Comparison of ENCODE assay signal across 8 cellular contexts in the genomic region with DNA sequence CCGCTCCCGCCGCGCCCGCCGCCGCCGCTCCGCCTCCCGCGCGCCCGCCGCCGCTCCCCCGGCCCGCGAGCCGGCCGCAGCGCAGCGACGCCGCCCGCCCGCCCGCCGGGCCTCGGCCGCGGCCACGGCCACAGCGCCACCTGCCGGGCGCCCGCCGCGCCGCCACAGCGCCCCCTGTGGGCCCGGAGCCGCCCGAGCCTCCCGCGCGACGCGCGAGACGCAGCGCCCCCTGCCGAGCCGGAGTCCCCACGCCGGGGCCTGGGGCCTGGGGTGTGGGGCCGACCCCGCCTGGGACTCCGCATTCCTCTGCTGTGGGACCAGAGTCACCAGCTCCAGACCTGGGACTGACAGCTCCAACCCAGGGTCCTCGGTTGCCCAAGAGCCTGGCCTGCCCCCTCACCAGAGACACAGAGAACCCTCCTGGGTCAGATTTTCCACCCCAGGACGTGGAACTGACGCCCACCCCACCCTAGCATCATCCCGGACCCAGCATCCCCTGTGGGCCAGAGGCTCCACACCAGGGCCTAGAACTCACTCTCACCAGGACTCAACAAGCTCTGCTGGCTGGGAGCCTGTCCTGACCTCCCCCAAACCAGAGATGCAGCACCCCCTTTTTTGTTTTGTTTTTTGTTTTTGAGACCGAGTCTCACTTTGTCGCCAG. TPM values are rescaled to one million over a fixed set of nuclear protein-coding genes. Genes with fewer than 3 reads are reported as not detected.
DNase-seq lines count a peak whose midpoint lies in the region; ATAC-seq, FAIRE-seq and TF ChIP-seq lines count a peak whose summit lies in the region.

Gene RAPGEF1, minus strand, starts transcription at position 89 of the 661 bp plus-strand sequence. CDS start 246 bp downstream, outside the sequence.

- H3K27me3 ChIP-seq in CD4-positive, alpha-beta memory T cell (ENCODE audit: insufficient read depth, low read length), result no peaks in the 10 kb centered on the region
- H3K27me3 ChIP-seq in bronchial epithelial cell (ENCODE audit: control insufficient read depth, insufficient read depth, low read length) (no peaks in the 10 kb centered on the region), kidney epithelial cell (ENCODE audit: control insufficient read depth, insufficient read depth, low read length) (no peaks in the 10 kb centered on the region)

- H3K4me1 Mint-ChIP-seq in CD4-positive, alpha-beta memory T cell, result peaks cover 46 to 64% (median 55%) of the 10 kb centered on the region in 4 donors
- peaks cover 30% of the 10 kb centered on the region for H3K4me1 Mint-ChIP-seq in WTC11

- peaks cover 0 to 28% of the 10 kb centered on the region in 2 donors for H3K36me3 Mint-ChIP-seq in CD4-positive, alpha-beta memory T cell
- H3K36me3 Mint-ChIP-seq in WTC11, result no peaks in the 10 kb centered on the region

- H3K27ac ChIP-seq in CD4-positive, alpha-beta memory T cell (ENCODE audit: low read depth, low read length), result peak within 1 kb of the TSS; percentile 72

- POLR2A ChIA-PET in CD4-positive, alpha-beta memory T cell (lab: Charles Lee; ENCODE audit: partially characterized antibody), result interaction anchor here (0.5 to 19.6 kb wide), 14 partner anchors 9 to 912 kb away, joined by 3 to 692 read pairs (median 6); partner anchors contain the start of gene POMT1
- POLR2A ChIA-PET in WTC11 (lab: Charles Lee), result no interaction called here

- peak; percentile 86 for TF ChIP-seq CTCF in WTC11 (IDR thresholded peaks at IDR 0.05)
- peak; percentile 77 for TF ChIP-seq CTCF in bronchial epithelial cell (IDR thresholded peaks at IDR 0.05; ENCODE audit: insufficient read depth, low read length, severe bottlenecking)
- peak; percentile 52 for TF ChIP-seq CTCF in kidney epithelial cell (IDR thresholded peaks at IDR 0.05; ENCODE audit: insufficient read depth, low read length, poor library complexity, severe bottlenecking)

- H3K27me3 Mint-ChIP-seq in CD4-positive, alpha-beta memory T cell, result no peaks in the 10 kb centered on the region
- no peaks in the 10 kb centered on the region; the same call in 1 of the 2 replicates for H3K27me3 Mint-ChIP-seq in WTC11 (ENCODE audit: low read depth)

- ATAC-seq in GM19463 (IDR thresholded peaks at IDR 0.05; ENCODE audit: unreplicated experiment), result peak; percentile 42
- peak; percentile 59 for ATAC-seq in WTC11

- no peaks in the 10 kb centered on the region for H3K9me3 ChIP-seq in CD4-positive, alpha-beta memory T cell (ENCODE audit: control insufficient read depth in 1 of 2, low read length in 2 of 2)

- CTCF ChIA-PET in CD4-positive, alpha-beta memory T cell (lab: Charles Lee; ENCODE audit: partially characterized antibody), result interaction anchor here (0.6 to 13.4 kb wide), 30 partner anchors 9 to 381 kb away, joined by 3 to 186 read pairs (median 6); no protein-coding TSS in a partner anchor
- CTCF ChIA-PET in WTC11 (lab: Charles Lee), result interaction anchor here (0.5 to 2.9 kb wide), 9 partner anchors 13 to 538 kb away, joined by 3 to 34 read pairs (median 4); no protein-coding TSS in a partner anchor

- peak within 1 kb of the TSS; percentile 91 to 98 (median 95) for H3K27ac Mint-ChIP-seq in CD4-positive, alpha-beta memory T cell
- H3K27ac Mint-ChIP-seq in WTC11, result no peak within 1 kb of the TSS

- H3K4me3 Mint-ChIP-seq in CD4-positive, alpha-beta memory T cell, result peak within 1 kb of the TSS; percentile 92 to 98 (median 94)
- H3K4me3 Mint-ChIP-seq in WTC11, result peak within 1 kb of the TSS; percentile 89

- DNase-seq in CD4-positive, alpha-beta memory T cell, result peak; percentile 66 to 89 (median 81)
- DNase-seq in Jurkat, Clone E6-1 (ENCODE audit: low read depth, low spot score), result no peak
- DNase-seq in WTC11 (ENCODE audit: low spot score) (peak; percentile 74), bronchial epithelial cell (ENCODE audit: low read depth) (no peak), kidney epithelial cell (ENCODE audit: low read depth) (no peak), amniotic stem cell (lab: John Stamatoyannopoulos, UW) (no peak)
- peak; percentile 67 to 80 for DNase-seq in stimulated activated CD4-positive, alpha-beta T cell treated with anti-CD3 and anti-CD28 coated beads, Interleukin-1b, Interleukin-23, amount 100 ng/mL, for 1 hour (ENCODE audit: low read depth in 2 of 2)

- intact Hi-C loops in CD4-positive, alpha-beta memory T cell (cut with micrococcal nuclease), result loop anchor here (1.0 to 10.0 kb wide), 2 partner anchors 149 to 485 kb away; no protein-coding TSS in a partner anchor

- FAIRE-seq in bronchial epithelial cell (lab: Jason Lieb, UNC), result no peak

- H3K4me3 ChIP-seq in CD4-positive, alpha-beta memory T cell (ENCODE audit: low read length in 2 of 2), result peak within 1 kb of the TSS; percentile 31 to 67
- H3K4me3 ChIP-seq in Jurkat, Clone E6-1 (ENCODE audit: low read length), result peak within 1 kb of the TSS; percentile 81
- peak within 1 kb of the TSS; percentile 58 for H3K4me3 ChIP-seq in bronchial epithelial cell (ENCODE audit: low read depth, low read length)
- H3K4me3 ChIP-seq in kidney epithelial cell (ENCODE audit: low read depth, low read length), result peak within 1 kb of the TSS; percentile 60

- H3K36me3 ChIP-seq in CD4-positive, alpha-beta memory T cell (ENCODE audit: insufficient read depth, low read length), result no peaks in the 10 kb centered on the region
- H3K36me3 ChIP-seq in bronchial epithelial cell (ENCODE audit: control insufficient read depth, insufficient read depth, low read length), result no peaks in the 10 kb centered on the region
- no peaks in the 10 kb centered on the region for H3K36me3 ChIP-seq in kidney epithelial cell (ENCODE audit: control insufficient read depth, insufficient read depth, low read length)

- H3K9me3 Mint-ChIP-seq in CD4-positive, alpha-beta memory T cell, result peaks cover 0 to 2% (median 0%) of the 10 kb centered on the region in 8 donors
- peaks cover 15% of the 10 kb centered on the region for H3K9me3 Mint-ChIP-seq in WTC11

- H3K4me1 ChIP-seq in CD4-positive, alpha-beta memory T cell (ENCODE audit: insufficient read depth, low read length), result peaks cover 68% of the 10 kb centered on the region

TF ChIP-seq in WTC11, 78 proteins besides CTCF, POLR2A, EP300 and RAD21:
- TF ChIP-seq, protein P1, sequence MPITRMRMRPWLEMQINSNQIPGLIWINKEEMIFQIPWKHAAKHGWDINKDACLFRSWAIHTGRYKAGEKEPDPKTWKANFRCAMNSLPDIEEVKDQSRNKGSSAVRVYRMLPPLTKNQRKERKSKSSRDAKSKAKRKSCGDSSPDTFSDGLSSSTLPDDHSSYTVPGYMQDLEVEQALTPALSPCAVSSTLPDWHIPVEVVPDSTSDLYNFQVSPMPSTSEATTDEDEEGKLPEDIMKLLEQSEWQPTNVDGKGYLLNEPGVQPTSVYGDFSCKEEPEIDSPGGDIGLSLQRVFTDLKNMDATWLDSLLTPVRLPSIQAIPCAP (CRISPR knock-in tag; IDR thresholded peaks at IDR 0.05), result no peak
- TF ChIP-seq KAT7 (CRISPR knock-in tag; IDR thresholded peaks at IDR 0.05; ENCODE audit: borderline replicate concordance) (0 out of 2 replicates have a peak, but pooled peaks have one; percentile 8), SP1 (CRISPR knock-in tag; conservative IDR thresholded peaks at IDR 0.05) (peak; percentile 51; the same call in 1 of the 2 replicates), HMGXB4 (CRISPR knock-in tag; IDR thresholded peaks at IDR 0.05) (peak; percentile 69; the same call in 1 of the 2 replicates)
- TF ChIP-seq, protein P2, sequence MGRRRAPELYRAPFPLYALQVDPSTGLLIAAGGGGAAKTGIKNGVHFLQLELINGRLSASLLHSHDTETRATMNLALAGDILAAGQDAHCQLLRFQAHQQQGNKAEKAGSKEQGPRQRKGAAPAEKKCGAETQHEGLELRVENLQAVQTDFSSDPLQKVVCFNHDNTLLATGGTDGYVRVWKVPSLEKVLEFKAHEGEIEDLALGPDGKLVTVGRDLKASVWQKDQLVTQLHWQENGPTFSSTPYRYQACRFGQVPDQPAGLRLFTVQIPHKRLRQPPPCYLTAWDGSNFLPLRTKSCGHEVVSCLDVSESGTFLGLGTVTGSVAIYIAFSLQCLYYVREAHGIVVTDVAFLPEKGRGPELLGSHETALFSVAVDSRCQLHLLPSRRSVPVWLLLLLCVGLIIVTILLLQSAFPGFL (CRISPR knock-in tag; IDR thresholded peaks at IDR 0.05; ENCODE audit: borderline replicate concordance), result no peak

RNA-seq across cellular contexts. Expression of gene RAPGEF1, which starts in this region (rescaled TPM):
- 100 to 1,000 TPM; 129 to 149 TPM for total RNA-seq in CD4-positive, alpha-beta memory T cell
- polyA plus RNA-seq in CD4-positive, alpha-beta memory T cell, result 10 to 100 TPM in 1 of 2 donors, 1 to 10 TPM in 1; 1.5 to 23.0 TPM
- polyA plus RNA-seq in Jurkat, Clone E6-1 (2012; ENCODE audit: insufficient read depth, insufficient read length), result 32.8 TPM
- total RNA-seq in WTC11 (2021) (57.9 to 66.2 TPM (median 65.7 TPM) in 3 replicates), bronchial epithelial cell (16.5 and 19.2 TPM in 2 replicates), kidney epithelial cell (43.5 TPM in 2 replicates)

Comparison
In these comparisons a context has a peak if more than half of its experiments do, and no peak if none do; other contexts are left out.
1. DNase-seq: peak in CD4-positive, alpha-beta memory T cell (5 of 5), WTC11 (single experiment) and stimulated activated CD4-positive, alpha-beta T cell treated with anti-CD3 and anti-CD28 coated beads, Interleukin-1b, Interleukin-23, amount 100 ng/mL, for 1 hour (2 of 2); none in Jurkat, Clone E6-1 (single experiment), bronchial epithelial cell (single experiment), kidney epithelial cell (single experiment) and amniotic stem cell (single experiment).
2. Peak in every context shown above with its lines, with median percentiles within 50 percentile points of each other: H3K4me3 ChIP-seq and CTCF ChIP-seq.